1 cellular context compared by ENCODE assay signal in genomic region chr12:123141615-123142517, GRCh38.
A peak's percentile ranks its signal among the peaks of the same experiment; 100 is the strongest.
TF ChIP-seq lines count a peak whose summit lies in the region.

No MANE protein-coding gene starts in this region.

TF ChIP-seq in HepG2, 621 proteins besides CTCF, POLR2A, EP300 and RAD21 (continued from another document and continues in another):
- TF ChIP-seq SIN3B (IDR thresholded peaks at IDR 0.05; ENCODE audit: low read length) (no peak), ZNF276 (CRISPR knock-in tag; IDR thresholded peaks at IDR 0.05; ENCODE audit: low read depth) (no peak), PHF21A (CRISPR knock-in tag; IDR thresholded peaks at IDR 0.05) (peak; percentile 75), MATR3 (CRISPR knock-in tag; IDR thresholded peaks at IDR 0.05) (no peak), ZNF605 (CRISPR knock-in tag; IDR thresholded peaks at IDR 0.05) (peak; percentile 10; the same call in 1 of the 2 replicates), DMAP1 (CRISPR knock-in tag; IDR thresholded peaks at IDR 0.05) (peak; percentile 72; the same call in 1 of the 2 replicates), ZBTB46 (CRISPR knock-in tag; IDR thresholded peaks at IDR 0.05; ENCODE audit: borderline replicate concordance) (no peak), GPN1 (CRISPR knock-in tag; IDR thresholded peaks at IDR 0.05; ENCODE audit: borderline replicate concordance) (no peak), MLX (CRISPR knock-in tag; IDR thresholded peaks at IDR 0.05) (0 out of 2 replicates have a peak, but pooled peaks have one; percentile 21), ZNF264 (CRISPR knock-in tag; IDR thresholded peaks at IDR 0.05) (no peak), UBTF (CRISPR knock-in tag; IDR thresholded peaks at IDR 0.05) (peak; percentile 44), ZBED4 (CRISPR knock-in tag; IDR thresholded peaks at IDR 0.05; ENCODE audit: borderline replicate concordance) (peak; percentile 73), TCF7 (IDR thresholded peaks at IDR 0.05; ENCODE audit: low read depth) (peak; percentile 79), NONO (IDR thresholded peaks at IDR 0.05) (no peak), NONO (CRISPR knock-in tag; conservative IDR thresholded peaks at IDR 0.05) (peak; percentile 46; the same call in 1 of the 2 replicates), ZNF317 (CRISPR knock-in tag; IDR thresholded peaks at IDR 0.05) (peak; percentile 70; the same call in 1 of the 2 replicates), PPARG (CRISPR knock-in tag; conservative IDR thresholded peaks at IDR 0.05) (0 out of 2 replicates have a peak, but pooled peaks have one; percentile 49), THRA (CRISPR knock-in tag; IDR thresholded peaks at IDR 0.05; ENCODE audit: borderline replicate concordance) (peak; percentile 65; the same call in 1 of the 2 replicates), BRF2 (CRISPR knock-in tag; IDR thresholded peaks at IDR 0.05) (no peak), ZBTB37 (CRISPR knock-in tag; IDR thresholded peaks at IDR 0.05) (no peak), ZSCAN31 (CRISPR knock-in tag; IDR thresholded peaks at IDR 0.05; ENCODE audit: low read depth) (peak; percentile 36; the same call in 1 of the 2 replicates), ZNF616 (CRISPR knock-in tag; IDR thresholded peaks at IDR 0.05; ENCODE audit: low read depth) (no peak), SNAPC4 (CRISPR knock-in tag; IDR thresholded peaks at IDR 0.05) (peak; percentile 65; the same call in 1 of the 2 replicates), GLI4 (CRISPR knock-in tag; IDR thresholded peaks at IDR 0.05; ENCODE audit: borderline replicate concordance) (no peak), MYC (CRISPR knock-in tag; IDR thresholded peaks at IDR 0.05; ENCODE audit: borderline replicate concordance) (no peak)
